Comparison of ENCODE assay signal across 31 cellular contexts in genomic region chr17:49841548-49841947, GRCh38. TPM values are rescaled to one million over a fixed set of nuclear protein-coding genes. Genes with fewer than 3 reads are reported as not detected.
DNase-seq lines count a peak whose midpoint lies in the region; ATAC-seq and TF ChIP-seq lines count a peak whose summit lies in the region.
"Had no signal": no experiment of that assay in that cellular context is flagged by ENCODE, and none has a peak within 500 bp of the region (broad histone marks: within the 10 kb centered on the region; RNA-seq: fewer than 3 reads in every experiment).

No MANE protein-coding gene starts in this region.

- no peak for DNase-seq in BE2C
- no peak for DNase-seq in HCT116 (ENCODE audit: low read depth, low spot score)
- DNase-seq in astrocyte of the cerebellum (ENCODE audit: low read depth): no peak
- no peak for DNase-seq in fibroblast of mammary gland (ENCODE audit: low read depth)
- DNase-seq in uterus: no peak
- no peak for DNase-seq in GM19240 (ENCODE audit: insufficient read length, low spot score)
- DNase-seq in NCI-H1048 (lab: John Stamatoyannopoulos, UW): no peak
- no peak for DNase-seq in retina
- DNase-seq: ACHN; activated CD4-positive, alpha-beta T cell treated with anti-CD3 and anti-CD28 coated beads for 48 hours; activated naive CD4-positive, alpha-beta T cell treated with anti-CD3 and anti-CD28 coated beads, Interleukin-2, amount 10 ng/mL, durations not matched to agents 7 days and 5 days; activated T-cell treated with anti-CD3 and anti-CD28 coated beads, Interleukin-2, amount 50 U/mL, for 72 hours; amniotic stem cell; Calu3; caudate nucleus; dorsolateral prefrontal cortex; erythroblast; KG1; naive B cell; NCI-H187 treated with DMSO at 0.1 percent for 48 hours; NCI-H526 treated with DMSO at 0.1 percent for 48 hours; occipital lobe; stimulated activated CD4-positive, alpha-beta T cell treated with anti-CD3 and anti-CD28 coated beads, Interleukin-4, amount 100 ng/mL, for 1 hour; stimulated activated naive CD4-positive, alpha-beta T cell had no signal

- no peak overlapping the region for H3K4me2 ChIP-seq in HCT116 (ENCODE audit: low read length)
- H3K4me2 ChIP-seq: hepatocyte had no signal

- intact Hi-C loops in HCT116 (cut with micrococcal nuclease): loop anchor here (5.0 kb wide), 1 partner anchor 134 kb away; the partner anchor contains the start of gene SLC35B1
- intact Hi-C loops in uterus (cut with DNase I; ENCODE audit: low total_unique reads): no loop called here

- H3K9me3 ChIP-seq in BE2C (no peaks in the 10 kb centered on the region), HCT116 (ENCODE audit: control insufficient read depth in 1 of 2, insufficient read depth in 1 of 2, low read depth in 1 of 2, low read length in 2 of 2) (no peaks in the 10 kb centered on the region), uterus (no peaks in the 10 kb centered on the region)
- H3K9me3 ChIP-seq: BLaER1 had no signal

- H3K79me2 ChIP-seq in HCT116 (ENCODE audit: insufficient read depth, low read length): no peaks in the 10 kb centered on the region
- H3K79me2 ChIP-seq: hepatocyte had no signal

- RAD21 ChIA-PET in HCT116 (lab: Charles Lee; ENCODE audit: low non-redundant PET in 1 of 2, low total read pairs in 2 of 2, uncharacterized antibody in 2 of 2, unreplicated experiment in 2 of 2): no interaction called here

- no peak for TF ChIP-seq POLR2A in HCT116 (IDR thresholded peaks at IDR 0.05; ENCODE audit: borderline replicate concordance, extremely low read depth, insufficient read depth, insufficient read length)
- no peak for TF ChIP-seq POLR2A in uterus (IDR thresholded peaks at IDR 0.05)

- no peak for ATAC-seq in HCT116
- ATAC-seq: activated T-cell treated with anti-CD3 and anti-CD28 coated beads, Interleukin-2, amount 50 U/mL, for 72 hours had no signal

- in situ Hi-C loops in astrocyte of the cerebellum (cut with HindIII; ENCODE audit: low sequenced_read_pairs): no loop called here

- no peak for TF ChIP-seq RAD21 in HCT116 (IDR thresholded peaks at IDR 0.05; ENCODE audit: low read depth)

- no peak overlapping the region for H3K9ac ChIP-seq in HCT116 (ENCODE audit: low read length)
- H3K9ac ChIP-seq: BLaER1 had no signal

- no peaks in the 10 kb centered on the region for H3K9me2 ChIP-seq in HCT116 (ENCODE audit: insufficient read depth)

- CTCF ChIA-PET in HCT116 (lab: Charles Lee): no interaction called here

- H3K36me3 ChIP-seq in BE2C (no peaks in the 10 kb centered on the region), HCT116 (ENCODE audit: control insufficient read depth in 1 of 2, insufficient read depth in 2 of 2, low read length in 2 of 2) (no peaks in the 10 kb centered on the region; a peak in 1 of 4 replicates), uterus (no peaks in the 10 kb centered on the region)

- H3K27me3 ChIP-seq in BE2C (no peaks in the 10 kb centered on the region), HCT116 (ENCODE audit: insufficient read depth, low read length) (no peaks in the 10 kb centered on the region), uterus (no peaks in the 10 kb centered on the region)
- H3K27me3 ChIP-seq: BLaER1, dorsolateral prefrontal cortex, hepatocyte had no signal

- TF ChIP-seq CTCF in BE2C (IDR thresholded peaks at IDR 0.05; ENCODE audit: low read depth, low read length): peak; percentile 30
- peak in 2 of 3 experiments; percentile 36 to 37; a peak in 3 of 6 replicates for TF ChIP-seq CTCF in HCT116 (IDR thresholded peaks at IDR 0.05 in 2 of 3, conservative IDR thresholded peaks at IDR 0.05 in 1 of 3; ENCODE audit: borderline replicate concordance in 1 of 3, insufficient read depth in 1 of 3, low read depth in 2 of 3, low read length in 2 of 3)
- peak; percentile 16 for TF ChIP-seq CTCF in astrocyte of the cerebellum (IDR thresholded peaks at IDR 0.05; ENCODE audit: low read depth, low read length, missing control alignments)
- TF ChIP-seq CTCF in fibroblast of mammary gland (conservative IDR thresholded peaks at IDR 0.05; ENCODE audit: control insufficient read depth, insufficient read depth, low read depth, low read length): peak; percentile 6
- no peak for TF ChIP-seq CTCF in uterus (IDR thresholded peaks at IDR 0.05)

- no peak overlapping the region for H2AFZ ChIP-seq in HCT116 (ENCODE audit: low read depth, low read length, poor library complexity, severe bottlenecking)
- H2AFZ ChIP-seq: hepatocyte had no signal

- H4K20me1 ChIP-seq in HCT116 (ENCODE audit: insufficient read depth): no peaks in the 10 kb centered on the region
- H4K20me1 ChIP-seq: BLaER1 had no signal

- no TSS peak for BruUV-seq in HCT116 (replicated peaks; lab: Mats Ljungman, UMichigan)

- no peaks in the 10 kb centered on the region for H3K4me1 ChIP-seq in BE2C
- peaks cover 0 to 1% of the 10 kb centered on the region in 2 experiments; a peak in 1 of 4 replicates for H3K4me1 ChIP-seq in HCT116 (ENCODE audit: control insufficient read depth in 1 of 2, insufficient read depth in 2 of 2, low read length in 2 of 2)
- peaks cover 0 to 6% of the 10 kb centered on the region in 2 donors for H3K4me1 ChIP-seq in uterus

- no peak overlapping the region for H3K27ac ChIP-seq in HCT116 (ENCODE audit: low read depth, low read length)
- H3K27ac ChIP-seq in uterus: no peak overlapping the region
- H3K27ac ChIP-seq: BLaER1, dorsolateral prefrontal cortex, hepatocyte had no signal

- POLR2A ChIA-PET in HCT116 (lab: Charles Lee): no interaction called here

- no peak overlapping the region for H3K4me3 ChIP-seq in BE2C (ENCODE audit: low read depth, low read length)
- H3K4me3 ChIP-seq in HCT116 (replicated peaks in 1 of 2; ENCODE audit: low read depth in 1 of 2, low read length in 2 of 2): no peak overlapping the region
- H3K4me3 ChIP-seq in astrocyte of the cerebellum (ENCODE audit: low read depth, low read length): no peak overlapping the region
- H3K4me3 ChIP-seq in fibroblast of mammary gland (ENCODE audit: control insufficient read depth, low read depth, low read length): no peak overlapping the region
- no peak overlapping the region for H3K4me3 ChIP-seq in uterus
- H3K4me3 ChIP-seq: BLaER1, dorsolateral prefrontal cortex, hepatocyte had no signal

TF ChIP-seq in HCT116, 20 proteins besides CTCF, POLR2A, EP300 and RAD21:
- TF ChIP-seq YY1 (IDR thresholded peaks at IDR 0.05; ENCODE audit: extremely low read depth, insufficient replicate concordance, low read depth, low read length): no peak
- no peak for TF ChIP-seq EZH2 (IDR thresholded peaks at IDR 0.05)
- no peak for TF ChIP-seq SP1 (IDR thresholded peaks at IDR 0.05; ENCODE audit: low read depth)
- TF ChIP-seq ZNF274 (IDR thresholded peaks at IDR 0.05; ENCODE audit: low read depth, low read length): no peak
TF ChIP-seq in HCT116: peak in this region for 0.

RNA-seq across cellular contexts. Expression of gene TAC4, which starts 6.3 kb away (rescaled TPM):
- not detected for polyA plus RNA-seq in BE2C (2012; ENCODE audit: insufficient read depth, insufficient read length, low read depth)
- total RNA-seq in HCT116 (2021; ENCODE audit: unreplicated experiment): not detected
- 0.17 and 0.32 TPM in 2 replicates for polyA plus RNA-seq in HCT116 (2012)
- total RNA-seq in uterus: 1 to 10 TPM in 1 of 4 donors, not detected in 3; 1.3 TPM
- total RNA-seq: activated T-cell treated with anti-CD3 and anti-CD28 coated beads, Interleukin-2, amount 50 U/mL, for 72 hours; Calu3; frontal cortex; hepatocyte; HT1080; mesenteric fat pad; occipital lobe; T-helper 2 cell treated with Interferon-gamma antibody and Interleukin-4, amounts not matched to agents 100 ng/mL and 5 ng/mL, for 36 hours; temporal lobe had no signal
- polyA plus RNA-seq: hepatocyte had no signal

RNA-seq across cellular contexts. Expression of gene KAT7, which starts 53.1 kb away (rescaled TPM):
- 38.5 TPM for polyA plus RNA-seq in BE2C (2012; ENCODE audit: insufficient read depth, insufficient read length, low read depth)
- total RNA-seq in HCT116 (2021; ENCODE audit: unreplicated experiment): 79.5 TPM
- polyA plus RNA-seq in HCT116 (2012): 29.2 and 34.3 TPM in 2 replicates
- 100 to 1,000 TPM in 1 of 4 donors, 10 to 100 TPM in 3; 16.8 to 117 (median 40.8) TPM for total RNA-seq in uterus

Comparison
In these comparisons a context has a peak if more than half of its experiments do, and no peak if none do; other contexts are left out.
1. CTCF ChIP-seq: peak in BE2C (single experiment), HCT116 (2 of 3), astrocyte of the cerebellum (single experiment) and fibroblast of mammary gland (single experiment); none in uterus (0 of 4).